1 cellular context compared by ENCODE assay signal in genomic region chr17:58316260-58316960, GRCh38.
TF ChIP-seq lines count a peak whose summit lies in the region.

No MANE protein-coding gene starts in this region.

TF ChIP-seq in H1, 55 proteins besides CTCF, POLR2A, EP300 and RAD21 (continued from another document):
- TF ChIP-seq YY1 (IDR thresholded peaks at IDR 0.05; ENCODE audit: low read depth, low read length) (no peak), RFX5 (IDR thresholded peaks at IDR 0.05; ENCODE audit: borderline replicate concordance, low read depth, low read length) (no peak), PHF8 (conservative IDR thresholded peaks at IDR 0.05; ENCODE audit: low read depth, low read length) (no peak), HDAC2 (IDR thresholded peaks at IDR 0.05; ENCODE audit: borderline replicate concordance in 1 of 2, low read depth in 2 of 2, low read length in 2 of 2) (no peak)
